ENCODE assay signal across 29 cellular contexts in genomic region chr15:41354371-41354770, GRCh38.
"Had no signal": no experiment of that assay in that cellular context is flagged by ENCODE, and none has a peak within 500 bp of the region (broad histone marks: within the 10 kb centered on the region; RNA-seq: fewer than 3 reads in every experiment).

No MANE protein-coding gene starts in this region.

- H3K27ac ChIP-seq: colonic mucosa, coronary artery, dorsolateral prefrontal cortex, epithelial cell of prostate, esophagus muscularis mucosa, esophagus squamous epithelium, foreskin keratinocyte, gastrocnemius medialis, gastroesophageal sphincter, heart left ventricle, heart right ventricle had no signal

- H3K4me1 Mint-ChIP-seq: endodermal cell had no signal

- FAIRE-seq: colon, endometrium, endothelial cell of umbilical vein, frontal cortex had no signal

- H3K4me3 Mint-ChIP-seq: dendritic cell treated with granulocyte-macrophage colony-stimulating factor and Interleukin-4, amounts not matched to agents 40 ng/mL and 50 ng/mL, for 4 days; effector memory CD8-positive, alpha-beta T cell; endodermal cell had no signal

- H3K36me3 ChIP-seq: colonic mucosa, esophagus muscularis mucosa, gastroesophageal sphincter had no signal

- H3K27me3 Mint-ChIP-seq: dendritic cell treated with granulocyte-macrophage colony-stimulating factor and Interleukin-4, amounts not matched to agents 40 ng/mL and 50 ng/mL, for 4 days; effector memory CD8-positive, alpha-beta T cell had no signal

- DNase-seq: colonic mucosa; cortex of kidney; dermis blood vessel endothelial cell; effector CD4-positive, alpha-beta T cell; effector CD8-positive, alpha-beta T cell; effector memory CD4-positive, alpha-beta T cell; effector memory CD8-positive, alpha-beta T cell; endodermal cell; erythroblast; esophagus squamous epithelium; foreskin fibroblast; foreskin keratinocyte; foreskin melanocyte; gastrocnemius medialis; glutamatergic neuron; head of caudate nucleus; heart left ventricle; heart right ventricle had no signal

- H3K27ac Mint-ChIP-seq: dendritic cell treated with granulocyte-macrophage colony-stimulating factor and Interleukin-4, amounts not matched to agents 40 ng/mL and 50 ng/mL, for 4 days; effector memory CD8-positive, alpha-beta T cell; endodermal cell had no signal

- ATAC-seq: effector memory CD8-positive, alpha-beta T cell; esophagus mucosa; foreskin keratinocyte; gastrocnemius medialis; gastroesophageal sphincter; heart left ventricle; heart right ventricle had no signal

- H3K27me3 ChIP-seq: colonic mucosa, dorsolateral prefrontal cortex, esophagus muscularis mucosa, esophagus squamous epithelium, foreskin keratinocyte, gastrocnemius medialis, gastroesophageal sphincter, heart left ventricle, heart right ventricle had no signal

- H3K9me3 ChIP-seq: colonic mucosa, esophagus muscularis mucosa, esophagus squamous epithelium, gastrocnemius medialis, gastroesophageal sphincter, heart left ventricle, heart right ventricle had no signal

- H3K9me3 Mint-ChIP-seq: dendritic cell treated with granulocyte-macrophage colony-stimulating factor and Interleukin-4, amounts not matched to agents 40 ng/mL and 50 ng/mL, for 4 days; effector memory CD8-positive, alpha-beta T cell; endodermal cell had no signal

- H3K4me3 ChIP-seq: colonic mucosa, coronary artery, dorsolateral prefrontal cortex, esophagus muscularis mucosa, esophagus squamous epithelium, gastrocnemius medialis, gastroesophageal sphincter, heart left ventricle, heart right ventricle had no signal

- H3K4me1 ChIP-seq: colonic mucosa, foreskin keratinocyte, heart left ventricle, heart right ventricle had no signal
